2 cellular contexts compared by ENCODE assay signal in the genomic region with DNA sequence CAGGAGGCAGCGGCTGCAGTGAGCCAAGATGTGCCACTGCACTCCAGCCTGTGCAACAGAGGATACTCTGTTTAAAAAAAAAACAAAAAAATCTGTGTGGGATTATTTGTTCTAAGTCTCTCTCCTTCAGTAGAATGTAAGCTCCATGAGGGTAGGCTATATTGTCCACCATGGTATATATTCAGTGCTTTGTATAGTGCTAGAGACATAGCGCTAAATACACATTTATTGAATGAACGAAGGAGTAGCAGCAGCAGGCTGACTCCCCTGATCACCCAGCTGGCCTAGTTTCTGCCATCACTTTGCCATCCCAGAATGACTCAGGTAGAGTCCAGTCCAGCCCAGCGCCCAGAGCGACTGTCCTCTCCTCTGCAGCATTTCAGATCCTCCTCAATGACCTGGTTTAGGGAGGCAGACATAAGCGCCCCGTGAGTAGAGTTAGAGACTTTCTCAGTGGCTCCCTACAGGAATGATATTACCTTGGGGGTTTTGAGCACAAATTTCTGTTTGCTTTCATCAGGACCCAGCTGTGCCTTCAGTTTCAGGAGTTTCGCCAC.
TF ChIP-seq lines count a peak whose summit lies in the region.

No MANE protein-coding gene starts in this region.

TF ChIP-seq in GM12891, 5 proteins besides CTCF, POLR2A, EP300 and RAD21:
- TF ChIP-seq SPI1 (IDR thresholded peaks at IDR 0.05; ENCODE audit: low read depth, low read length) (no peak), POU2F2 (IDR thresholded peaks at IDR 0.05; ENCODE audit: low read depth, low read length) (no peak), PAX5 (IDR thresholded peaks at IDR 0.05; ENCODE audit: insufficient read depth, low read length, severe bottlenecking) (no peak), POLR2AphosphoS5 (IDR thresholded peaks at IDR 0.05; ENCODE audit: low read depth, low read length) (no peak), TAF1 (IDR thresholded peaks at IDR 0.05; ENCODE audit: low read depth, low read length) (no peak)

TF ChIP-seq in H1, 55 proteins besides CTCF, POLR2A, EP300 and RAD21:
- TF ChIP-seq SAP30 (IDR thresholded peaks at IDR 0.05; ENCODE audit: insufficient read depth, insufficient replicate concordance, low read length) (no peak), GABPA (IDR thresholded peaks at IDR 0.05; ENCODE audit: borderline replicate concordance, insufficient read depth, low read length) (no peak), PHF8 (conservative IDR thresholded peaks at IDR 0.05; ENCODE audit: low read depth, low read length) (no peak), CHD2 (IDR thresholded peaks at IDR 0.05; ENCODE audit: low read length) (no peak), ZNF274 (IDR thresholded peaks at IDR 0.05; ENCODE audit: borderline replicate concordance, extremely low read depth, low read length) (no peak), SIN3A (conservative IDR thresholded peaks at IDR 0.05 in 1 of 2, IDR thresholded peaks at IDR 0.05 in 1 of 2; ENCODE audit: low read depth in 1 of 2, low read length in 2 of 2) (no peak), BCL11A (IDR thresholded peaks at IDR 0.05; ENCODE audit: low read depth in 2 of 2, low read length in 2 of 2) (no peak), BACH1 (IDR thresholded peaks at IDR 0.05; ENCODE audit: low read length) (no peak), SIX5 (IDR thresholded peaks at IDR 0.05; ENCODE audit: low read depth, low read length) (no peak), CREB1 (IDR thresholded peaks at IDR 0.05) (no peak), POLR2AphosphoS5 (IDR thresholded peaks at IDR 0.05; ENCODE audit: low read depth, low read length) (no peak), NRF1 (IDR thresholded peaks at IDR 0.05; ENCODE audit: low read depth, low read length) (no peak), RNF2 (IDR thresholded peaks at IDR 0.05; ENCODE audit: borderline replicate concordance, low read depth, low read length, missing control alignments, poor library complexity, severe bottlenecking) (no peak), MAFK (IDR thresholded peaks at IDR 0.05; ENCODE audit: low read depth, low read length) (no peak), CBX8 (IDR thresholded peaks at IDR 0.05; ENCODE audit: borderline replicate concordance, low read depth, low read length) (no peak), CTBP2 (IDR thresholded peaks at IDR 0.05; ENCODE audit: borderline replicate concordance, insufficient read depth, insufficient read length, low read length) (no peak), TAF7 (optimal IDR thresholded peaks at IDR 0.05; ENCODE audit: borderline replicate concordance, low read depth, low read length) (no peak)
- TF ChIP-seq, protein P1, sequence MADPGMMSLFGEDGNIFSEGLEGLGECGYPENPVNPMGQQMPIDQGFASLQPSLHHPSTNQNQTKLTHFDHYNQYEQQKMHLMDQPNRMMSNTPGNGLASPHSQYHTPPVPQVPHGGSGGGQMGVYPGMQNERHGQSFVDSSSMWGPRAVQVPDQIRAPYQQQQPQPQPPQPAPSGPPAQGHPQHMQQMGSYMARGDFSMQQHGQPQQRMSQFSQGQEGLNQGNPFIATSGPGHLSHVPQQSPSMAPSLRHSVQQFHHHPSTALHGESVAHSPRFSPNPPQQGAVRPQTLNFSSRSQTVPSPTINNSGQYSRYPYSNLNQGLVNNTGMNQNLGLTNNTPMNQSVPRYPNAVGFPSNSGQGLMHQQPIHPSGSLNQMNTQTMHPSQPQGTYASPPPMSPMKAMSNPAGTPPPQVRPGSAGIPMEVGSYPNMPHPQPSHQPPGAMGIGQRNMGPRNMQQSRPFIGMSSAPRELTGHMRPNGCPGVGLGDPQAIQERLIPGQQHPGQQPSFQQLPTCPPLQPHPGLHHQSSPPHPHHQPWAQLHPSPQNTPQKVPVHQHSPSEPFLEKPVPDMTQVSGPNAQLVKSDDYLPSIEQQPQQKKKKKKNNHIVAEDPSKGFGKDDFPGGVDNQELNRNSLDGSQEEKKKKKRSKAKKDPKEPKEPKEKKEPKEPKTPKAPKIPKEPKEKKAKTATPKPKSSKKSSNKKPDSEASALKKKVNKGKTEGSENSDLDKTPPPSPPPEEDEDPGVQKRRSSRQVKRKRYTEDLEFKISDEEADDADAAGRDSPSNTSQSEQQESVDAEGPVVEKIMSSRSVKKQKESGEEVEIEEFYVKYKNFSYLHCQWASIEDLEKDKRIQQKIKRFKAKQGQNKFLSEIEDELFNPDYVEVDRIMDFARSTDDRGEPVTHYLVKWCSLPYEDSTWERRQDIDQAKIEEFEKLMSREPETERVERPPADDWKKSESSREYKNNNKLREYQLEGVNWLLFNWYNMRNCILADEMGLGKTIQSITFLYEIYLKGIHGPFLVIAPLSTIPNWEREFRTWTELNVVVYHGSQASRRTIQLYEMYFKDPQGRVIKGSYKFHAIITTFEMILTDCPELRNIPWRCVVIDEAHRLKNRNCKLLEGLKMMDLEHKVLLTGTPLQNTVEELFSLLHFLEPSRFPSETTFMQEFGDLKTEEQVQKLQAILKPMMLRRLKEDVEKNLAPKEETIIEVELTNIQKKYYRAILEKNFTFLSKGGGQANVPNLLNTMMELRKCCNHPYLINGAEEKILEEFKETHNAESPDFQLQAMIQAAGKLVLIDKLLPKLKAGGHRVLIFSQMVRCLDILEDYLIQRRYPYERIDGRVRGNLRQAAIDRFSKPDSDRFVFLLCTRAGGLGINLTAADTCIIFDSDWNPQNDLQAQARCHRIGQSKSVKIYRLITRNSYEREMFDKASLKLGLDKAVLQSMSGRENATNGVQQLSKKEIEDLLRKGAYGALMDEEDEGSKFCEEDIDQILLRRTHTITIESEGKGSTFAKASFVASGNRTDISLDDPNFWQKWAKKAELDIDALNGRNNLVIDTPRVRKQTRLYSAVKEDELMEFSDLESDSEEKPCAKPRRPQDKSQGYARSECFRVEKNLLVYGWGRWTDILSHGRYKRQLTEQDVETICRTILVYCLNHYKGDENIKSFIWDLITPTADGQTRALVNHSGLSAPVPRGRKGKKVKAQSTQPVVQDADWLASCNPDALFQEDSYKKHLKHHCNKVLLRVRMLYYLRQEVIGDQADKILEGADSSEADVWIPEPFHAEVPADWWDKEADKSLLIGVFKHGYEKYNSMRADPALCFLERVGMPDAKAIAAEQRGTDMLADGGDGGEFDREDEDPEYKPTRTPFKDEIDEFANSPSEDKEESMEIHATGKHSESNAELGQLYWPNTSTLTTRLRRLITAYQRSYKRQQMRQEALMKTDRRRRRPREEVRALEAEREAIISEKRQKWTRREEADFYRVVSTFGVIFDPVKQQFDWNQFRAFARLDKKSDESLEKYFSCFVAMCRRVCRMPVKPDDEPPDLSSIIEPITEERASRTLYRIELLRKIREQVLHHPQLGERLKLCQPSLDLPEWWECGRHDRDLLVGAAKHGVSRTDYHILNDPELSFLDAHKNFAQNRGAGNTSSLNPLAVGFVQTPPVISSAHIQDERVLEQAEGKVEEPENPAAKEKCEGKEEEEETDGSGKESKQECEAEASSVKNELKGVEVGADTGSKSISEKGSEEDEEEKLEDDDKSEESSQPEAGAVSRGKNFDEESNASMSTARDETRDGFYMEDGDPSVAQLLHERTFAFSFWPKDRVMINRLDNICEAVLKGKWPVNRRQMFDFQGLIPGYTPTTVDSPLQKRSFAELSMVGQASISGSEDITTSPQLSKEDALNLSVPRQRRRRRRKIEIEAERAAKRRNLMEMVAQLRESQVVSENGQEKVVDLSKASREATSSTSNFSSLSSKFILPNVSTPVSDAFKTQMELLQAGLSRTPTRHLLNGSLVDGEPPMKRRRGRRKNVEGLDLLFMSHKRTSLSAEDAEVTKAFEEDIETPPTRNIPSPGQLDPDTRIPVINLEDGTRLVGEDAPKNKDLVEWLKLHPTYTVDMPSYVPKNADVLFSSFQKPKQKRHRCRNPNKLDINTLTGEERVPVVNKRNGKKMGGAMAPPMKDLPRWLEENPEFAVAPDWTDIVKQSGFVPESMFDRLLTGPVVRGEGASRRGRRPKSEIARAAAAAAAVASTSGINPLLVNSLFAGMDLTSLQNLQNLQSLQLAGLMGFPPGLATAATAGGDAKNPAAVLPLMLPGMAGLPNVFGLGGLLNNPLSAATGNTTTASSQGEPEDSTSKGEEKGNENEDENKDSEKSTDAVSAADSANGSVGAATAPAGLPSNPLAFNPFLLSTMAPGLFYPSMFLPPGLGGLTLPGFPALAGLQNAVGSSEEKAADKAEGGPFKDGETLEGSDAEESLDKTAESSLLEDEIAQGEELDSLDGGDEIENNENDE (IDR thresholded peaks at IDR 0.05; ENCODE audit: insufficient replicate concordance, low read length), result no peak
- TF ChIP-seq, protein P2, sequence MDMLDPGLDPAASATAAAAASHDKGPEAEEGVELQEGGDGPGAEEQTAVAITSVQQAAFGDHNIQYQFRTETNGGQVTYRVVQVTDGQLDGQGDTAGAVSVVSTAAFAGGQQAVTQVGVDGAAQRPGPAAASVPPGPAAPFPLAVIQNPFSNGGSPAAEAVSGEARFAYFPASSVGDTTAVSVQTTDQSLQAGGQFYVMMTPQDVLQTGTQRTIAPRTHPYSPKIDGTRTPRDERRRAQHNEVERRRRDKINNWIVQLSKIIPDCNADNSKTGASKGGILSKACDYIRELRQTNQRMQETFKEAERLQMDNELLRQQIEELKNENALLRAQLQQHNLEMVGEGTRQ (IDR thresholded peaks at IDR 0.05; ENCODE audit: low read length), result no peak
TF ChIP-seq in H1: peak in this region for 0.
